In genomic region chr1:87203890-87204289, GRCh38 we compare ENCODE assay signal across 1 cellular context.
TF ChIP-seq lines count a peak whose summit lies in the region.

No MANE protein-coding gene starts in this region.

TF ChIP-seq in GM23338, 12 proteins besides CTCF, POLR2A, EP300 and RAD21 (continued from another document):
- TF ChIP-seq ZNF462 (CRISPR knock-in tag; IDR thresholded peaks at IDR 0.05) (no peak), STAT1 (IDR thresholded peaks at IDR 0.05; ENCODE audit: unreplicated experiment) (no peak), ZNF331 (CRISPR knock-in tag; IDR thresholded peaks at IDR 0.05; ENCODE audit: low read depth) (no peak), CREB1 (CRISPR knock-in tag; IDR thresholded peaks at IDR 0.05; ENCODE audit: low read depth) (no peak)
